ENCODE assay signal across 8 cellular contexts in genomic region chr16:57810197-57811024, GRCh38. TPM values are rescaled to one million over a fixed set of nuclear protein-coding genes. Genes with fewer than 3 reads are reported as not detected.
A peak's percentile ranks its signal among the peaks of the same experiment; 100 is the strongest.
DNase-seq lines count a peak whose midpoint lies in the region; ATAC-seq, FAIRE-seq and TF ChIP-seq lines count a peak whose summit lies in the region.
"Had no signal": no experiment of that assay in that cellular context is flagged by ENCODE, and none has a peak within 500 bp of the region (broad histone marks: within the 10 kb centered on the region; RNA-seq: fewer than 3 reads in every experiment).

No MANE protein-coding gene starts in this region.

- H3K4me3 ChIP-seq in H1 (ENCODE audit: extremely low read depth in 1 of 4, insufficient read depth in 2 of 4, low read depth in 3 of 4, low read length in 4 of 4): no peak overlapping the region
- peak overlapping the region in 3 of 5 donors; percentile 14 to 27 (median 14) for H3K4me3 ChIP-seq in subcutaneous abdominal adipose tissue (ENCODE audit: low read depth in 1 of 5, low read length in 5 of 5)

- H4K91ac ChIP-seq in H1 (replicated peaks; ENCODE audit: insufficient read length, low read length): peak overlapping the region; percentile 87

- no peak overlapping the region for H2AFZ ChIP-seq in H1 (ENCODE audit: low read length)

- ATAC-seq in GM18517 (IDR thresholded peaks at IDR 0.05; ENCODE audit: unreplicated experiment) (peak; percentile 97), HG02610 (IDR thresholded peaks at IDR 0.05; ENCODE audit: unreplicated experiment) (peak; percentile 99)
- peak; percentile 97 to 99 for ATAC-seq in natural killer cell treated with Interleukin-12 subunit alpha and Interleukin-12 subunit beta and Interleukin-15 and Interleukin-18, amount 100 ng/mL, for 72 hours

- H3K9me3 Mint-ChIP-seq in natural killer cell treated with Interleukin-12 subunit alpha and Interleukin-12 subunit beta and Interleukin-15 and Interleukin-18, amount 100 ng/mL, for 72 hours: no peaks in the 10 kb centered on the region
- H3K9me3 Mint-ChIP-seq: nephron had no signal

- CTCF ChIA-PET in H1 (lab: Charles Lee; ENCODE audit: partially characterized antibody): interaction anchor here (0.8 to 3.0 kb wide), 8 partner anchors 10 to 311 kb away, joined by 3 to 11 read pairs (median 4); no protein-coding TSS in a partner anchor

- no peaks in the 10 kb centered on the region for H3K79me2 ChIP-seq in H1 (ENCODE audit: control insufficient read depth in 1 of 2, insufficient read depth in 2 of 2, low read length in 2 of 2)

- no peaks in the 10 kb centered on the region for H4K20me1 ChIP-seq in H1 (replicated peaks in 1 of 2; ENCODE audit: control insufficient read depth in 1 of 2, insufficient read depth in 2 of 2, low read length in 2 of 2)

- FAIRE-seq in H1 (lab: Jason Lieb, UNC): no peak

- no peaks in the 10 kb centered on the region for H3K36me3 Mint-ChIP-seq in natural killer cell treated with Interleukin-12 subunit alpha and Interleukin-12 subunit beta and Interleukin-15 and Interleukin-18, amount 100 ng/mL, for 72 hours

- 0 out of 3 replicates have a peak, but pooled peaks of 1 of the 2 experiments have one; percentile 15 for TF ChIP-seq POLR2A in H1 (IDR thresholded peaks at IDR 0.05; ENCODE audit: control extremely low read depth in 1 of 2, low read depth in 2 of 2, low read length in 2 of 2)

- peak overlapping the region; percentile 69 for H3K4me3 Mint-ChIP-seq in natural killer cell treated with Interleukin-12 subunit alpha and Interleukin-12 subunit beta and Interleukin-15 and Interleukin-18, amount 100 ng/mL, for 72 hours
- H3K4me3 Mint-ChIP-seq: nephron had no signal

- H2BK5ac ChIP-seq in H1 (ENCODE audit: low read depth, low read length): peak overlapping the region; percentile 86; the same call in 1 of the 2 replicates

- H3K23me2 ChIP-seq in H1 (ENCODE audit: low read depth, low read length): no peaks in the 10 kb centered on the region

- TF ChIP-seq EP300 in H1 (IDR thresholded peaks at IDR 0.05; ENCODE audit: borderline replicate concordance in 1 of 2, low read depth in 2 of 2, low read length in 2 of 2): no peak

- DNase-seq in MV-4-11 (lab: John Stamatoyannopoulos, UW): peak; percentile 91
- DNase-seq in activated CD4-positive, alpha-beta T cell treated with anti-CD3 and anti-CD28 coated beads, Interleukin-2, amount 50 U/mL, for 1 hour: peak; percentile 67
- DNase-seq in H1 (ENCODE audit: low read depth in 1 of 2, low spot score in 2 of 2): no peak
- DNase-seq in natural killer cell treated with Interleukin-12 subunit alpha and Interleukin-12 subunit beta and Interleukin-15 and Interleukin-18, amount 100 ng/mL, for 72 hours (ENCODE audit: low spot score): peak; percentile 89

- no peak overlapping the region for H3K4ac ChIP-seq in H1 (replicated peaks; ENCODE audit: insufficient read length, low read depth, low read length)

- H2BK20ac ChIP-seq in H1 (ENCODE audit: low read length): peak overlapping the region; percentile 90; the same call in 1 of the 2 replicates

- no peaks in the 10 kb centered on the region for H3K79me1 ChIP-seq in H1 (ENCODE audit: low read depth, low read length)

- H3K27ac ChIP-seq in H1 (ENCODE audit: low read depth, low read length) (no peak overlapping the region), subcutaneous abdominal adipose tissue (ENCODE audit: low read depth, low read length) (peak overlapping the region; percentile 81)

- TF ChIP-seq RAD21 in H1 (IDR thresholded peaks at IDR 0.05 in 1 of 2, conservative IDR thresholded peaks at IDR 0.05 in 1 of 2; ENCODE audit: low read depth in 2 of 2, low read length in 2 of 2): no peak

- H3K18ac ChIP-seq in H1 (ENCODE audit: extremely low read depth, low read length): peak overlapping the region; percentile 2; the same call in 1 of the 2 replicates

- no peak overlapping the region for H3K14ac ChIP-seq in H1 (ENCODE audit: insufficient read length)

- peak overlapping the region; percentile 76 to 85 for H3K27ac Mint-ChIP-seq in natural killer cell treated with Interleukin-12 subunit alpha and Interleukin-12 subunit beta and Interleukin-15 and Interleukin-18, amount 100 ng/mL, for 72 hours

- POLR2A ChIA-PET in H1 (lab: Charles Lee; ENCODE audit: partially characterized antibody): interaction anchor here (0.9 to 1.4 kb wide), 4 partner anchors 25 to 73 kb away, joined by 3 to 4 read pairs (median 3); no protein-coding TSS in a partner anchor

- H3K27me3 ChIP-seq in H1 (replicated peaks in 1 of 4; ENCODE audit: control insufficient read depth in 3 of 4, extremely low read depth in 1 of 4, insufficient read depth in 3 of 4, low read length in 3 of 4) (peaks cover 0 to 2% (median 0%) of the 10 kb centered on the region in 4 experiments; a peak in 3 of 7 replicates), subcutaneous abdominal adipose tissue (ENCODE audit: control insufficient read depth in 5 of 5, insufficient read depth in 4 of 5, low read length in 5 of 5) (no peaks in the 10 kb centered on the region)

- H3K36me3 ChIP-seq in H1 (ENCODE audit: control insufficient read depth in 2 of 4, insufficient read depth in 4 of 4, low read length in 3 of 4): no peaks in the 10 kb centered on the region
- H3K36me3 ChIP-seq in subcutaneous abdominal adipose tissue (ENCODE audit: control insufficient read depth in 5 of 5, insufficient read depth in 5 of 5, low read length in 5 of 5): no peaks in the 10 kb centered on the region

- WGBS in H1 (ENCODE audit: extremely low coverage in 1 of 2, insufficient coverage in 1 of 2, insufficient read length in 1 of 2, insufficient replicate concordance in 2 of 2, low coverage in 1 of 2, low lambda C conversion rate in 2 of 2, missing lambda C conversion rate in 1 of 2), 2 experiments: 72% methylated on average over 12 of the region's 14 CpGs; no CpG with 5 or more reads in 1 of the 2 experiments

- peaks cover 1 to 19% (median 10%) of the 10 kb centered on the region in 4 experiments; a peak in 5 of 7 replicates for H3K4me1 ChIP-seq in H1 (replicated peaks in 1 of 4; ENCODE audit: control insufficient read depth in 3 of 4, insufficient read depth in 4 of 4, low read length in 3 of 4)
- H3K4me1 ChIP-seq in subcutaneous abdominal adipose tissue (ENCODE audit: control insufficient read depth in 5 of 5, insufficient read depth in 5 of 5, low read length in 5 of 5): peaks cover 11 to 30% (median 26%) of the 10 kb centered on the region in 5 donors

- H3K4me2 ChIP-seq in H1 (ENCODE audit: insufficient read depth in 1 of 2, low read depth in 2 of 2, low read length in 2 of 2): peak overlapping the region; percentile 6 to 15; a peak in 1 of 4 replicates

- no peak overlapping the region for H4K5ac ChIP-seq in H1 (ENCODE audit: insufficient read length, low read depth, low read length)

- peak overlapping the region; percentile 90; the same call in 1 of the 2 replicates for H2AK5ac ChIP-seq in H1 (ENCODE audit: low read depth, low read length)

- peak overlapping the region; percentile 79; the same call in 1 of the 2 replicates for H4K8ac ChIP-seq in H1 (ENCODE audit: extremely low read depth, insufficient read depth, low read length)

- peak overlapping the region; percentile 18; the same call in 1 of the 2 replicates for H2BK15ac ChIP-seq in H1 (ENCODE audit: low read length)

- H3K9ac ChIP-seq in H1 (replicated peaks in 1 of 4; ENCODE audit: extremely low read depth in 1 of 4, low read depth in 3 of 4, low read length in 3 of 4) (no peak overlapping the region; a peak in 1 of 7 replicates), subcutaneous abdominal adipose tissue (ENCODE audit: low read length in 5 of 5) (peak overlapping the region in 3 of 5 donors; percentile 39 to 56 (median 39))

- no peaks in the 10 kb centered on the region for H3K27me3 Mint-ChIP-seq in natural killer cell treated with Interleukin-12 subunit alpha and Interleukin-12 subunit beta and Interleukin-15 and Interleukin-18, amount 100 ng/mL, for 72 hours

- no peak for TF ChIP-seq CTCF in H1 (IDR thresholded peaks at IDR 0.05; ENCODE audit: control extremely low read depth in 1 of 3, insufficient read depth in 1 of 3, low read depth in 1 of 3, low read length in 3 of 3)

- H3K9me3 ChIP-seq in H1 (ENCODE audit: insufficient read depth in 2 of 2, low read depth in 1 of 2, low read length in 1 of 2) (no peaks in the 10 kb centered on the region), subcutaneous abdominal adipose tissue (ENCODE audit: control insufficient read depth in 5 of 5, low read length in 5 of 5) (no peaks in the 10 kb centered on the region)

- no peak overlapping the region for H3K23ac ChIP-seq in H1 (ENCODE audit: insufficient read length)

- no peak overlapping the region for H3K56ac ChIP-seq in H1 (replicated peaks; ENCODE audit: insufficient read length, low read depth, low read length)

- peak overlapping the region; percentile 96 for H2BK12ac ChIP-seq in H1 (ENCODE audit: low read depth, low read length)

- H3K4me1 Mint-ChIP-seq in natural killer cell treated with Interleukin-12 subunit alpha and Interleukin-12 subunit beta and Interleukin-15 and Interleukin-18, amount 100 ng/mL, for 72 hours (ENCODE audit: low read depth in 2 of 2): peaks cover 44 to 52% of the 10 kb centered on the region in 2 donors

- peak overlapping the region; percentile 34 for H2BK120ac ChIP-seq in H1 (replicated peaks; ENCODE audit: low read depth, low read length)

TF ChIP-seq in H1, 55 proteins besides CTCF, POLR2A, EP300 and RAD21 (continues in another document):
- no peak for TF ChIP-seq NANOG (IDR thresholded peaks at IDR 0.05; ENCODE audit: insufficient read depth, low read depth, low read length, poor library complexity, severe bottlenecking)
- no peak for TF ChIP-seq NRF1 (IDR thresholded peaks at IDR 0.05; ENCODE audit: low read depth, low read length)
- TF ChIP-seq ASH2L (IDR thresholded peaks at IDR 0.05; ENCODE audit: low read length): no peak
- TF ChIP-seq KDM1A (IDR thresholded peaks at IDR 0.05; ENCODE audit: borderline replicate concordance, low read length): peak; percentile 70; the same call in 1 of the 2 replicates
- TF ChIP-seq BRCA1 (IDR thresholded peaks at IDR 0.05; ENCODE audit: low read depth, low read length): no peak

RNA-seq across cellular contexts. Expression of gene KIFC3, which starts 8.1 kb away (rescaled TPM):
- 5.3 and 7.1 TPM in 2 replicates for total RNA-seq in H1 (2021; fragmentation: NEBNext Ultra II Directional; extraction: Animal tissue kit (Norgen Biotek cat#: 25700))
- polyA plus RNA-seq in H1 (2011; rRNA removed): 2.1 and 3.8 TPM in 2 replicates
- 4.4 TPM for polyA plus RNA-seq in H1 (2011; cell fraction: cytosol; rRNA removed)
- polyA plus RNA-seq in H1 (2011; cell fraction: nucleus; rRNA removed): 11.5 TPM
- polyA plus RNA-seq in H1 (2012, experiment 1 of 2): 2.1 to 3.7 TPM (median 2.8 TPM) in 4 replicates
- 1.6 TPM for polyA plus RNA-seq in H1 (2012, experiment 2 of 2)
- 4.3 TPM for polyA plus RNA-seq in H1 (2013, experiment 1 of 2)
- 4.4 TPM for polyA plus RNA-seq in H1 (2013, experiment 2 of 2)
- 3.3 and 3.9 TPM in 2 replicates for polyA minus RNA-seq in H1 (2011; rRNA and poly(A)+ RNA removed)
- polyA minus RNA-seq in H1 (2011; cell fraction: cytosol; rRNA and poly(A)+ RNA removed): 4.9 TPM
- 7.5 TPM for polyA minus RNA-seq in H1 (2011; cell fraction: nucleus; rRNA and poly(A)+ RNA removed)
- total RNA-seq in natural killer cell treated with Interleukin-12 subunit alpha and Interleukin-12 subunit beta and Interleukin-15 and Interleukin-18, amount 100 ng/mL, for 72 hours: 10 to 100 TPM in 1 of 2 donors, 1 to 10 TPM in 1; 2.5 to 10.0 TPM

Comparison
In these comparisons a context has a peak if more than half of its experiments do, and no peak if none do; other contexts are left out.
1. DNase-seq: peak in MV-4-11 (single experiment), activated CD4-positive, alpha-beta T cell treated with anti-CD3 and anti-CD28 coated beads, Interleukin-2, amount 50 U/mL, for 1 hour (single experiment) and natural killer cell treated with Interleukin-12 subunit alpha and Interleukin-12 subunit beta and Interleukin-15 and Interleukin-18, amount 100 ng/mL, for 72 hours (single experiment); none in H1 (0 of 2).
2. H3K4me3 ChIP-seq: peak in subcutaneous abdominal adipose tissue (3 of 5); none in H1 (0 of 4).
3. H3K9ac ChIP-seq: peak in subcutaneous abdominal adipose tissue (3 of 5); none in H1 (0 of 4).
4. Peak in every context shown above with its lines, with median percentiles within 50 percentile points of each other: ATAC-seq.